Comparison of ENCODE assay signal across 8 cellular contexts in genomic region chr16:87017388-87018012, GRCh38.
DNase-seq lines count a peak whose midpoint lies in the region; ATAC-seq and TF ChIP-seq lines count a peak whose summit lies in the region.

No MANE protein-coding gene starts in this region.

- no peaks in the 10 kb centered on the region for H3K9me3 Mint-ChIP-seq in stimulated activated naive CD8-positive, alpha-beta T cell treated with anti-CD3 and anti-CD28 coated beads, Interleukin-15, amount 100 ng/mL, for 72 hours

- DNase-seq in DMS153 (lab: John Stamatoyannopoulos, UW) (peak; percentile 11), DMS153 treated with DMSO at 0.1 percent for 48 hours (lab: John Stamatoyannopoulos, UW; ENCODE audit: unreplicated experiment) (no peak), SIG-M5 treated with dmso at 0.1 percent for 504 hours (lab: John Stamatoyannopoulos, UW; ENCODE audit: unreplicated experiment) (peak; percentile 81), fibroblast of villous mesenchyme (ENCODE audit: low read depth) (peak; percentile 86), left ventricle myocardium inferior (no peak)
- DNase-seq in stimulated activated naive CD8-positive, alpha-beta T cell treated with anti-CD3 and anti-CD28 coated beads, Interleukin-15, amount 100 ng/mL, for 72 hours = no peak
- no peak for DNase-seq in effector memory CD4-positive, alpha-beta T cell

- H3K27me3 Mint-ChIP-seq in stimulated activated naive CD8-positive, alpha-beta T cell treated with anti-CD3 and anti-CD28 coated beads, Interleukin-15, amount 100 ng/mL, for 72 hours = peaks cover 35% of the 10 kb centered on the region

- no peaks in the 10 kb centered on the region for H3K27me3 ChIP-seq in effector memory CD4-positive, alpha-beta T cell (replicated peaks; ENCODE audit: control insufficient read depth, insufficient read depth, low read length, poor library complexity, severe bottlenecking)
- peaks cover 6% of the 10 kb centered on the region for H3K27me3 ChIP-seq in left ventricle myocardium inferior (ENCODE audit: low read depth)

- intact Hi-C loops in left ventricle myocardium inferior (cut with micrococcal nuclease) = no loop called here

- H3K27ac ChIP-seq in effector memory CD4-positive, alpha-beta T cell (ENCODE audit: insufficient read depth, low read length, poor library complexity, severe bottlenecking) = no peak overlapping the region
- H3K27ac ChIP-seq in left ventricle myocardium inferior (replicated peaks) = no peak overlapping the region

- no peak overlapping the region for H3K4me3 Mint-ChIP-seq in stimulated activated naive CD8-positive, alpha-beta T cell treated with anti-CD3 and anti-CD28 coated beads, Interleukin-15, amount 100 ng/mL, for 72 hours

- no peak overlapping the region for H3K4me3 ChIP-seq in fibroblast of villous mesenchyme (ENCODE audit: low read depth, low read length)
- no peak overlapping the region for H3K4me3 ChIP-seq in effector memory CD4-positive, alpha-beta T cell (ENCODE audit: insufficient read depth, low read depth, low read length, poor library complexity, severe bottlenecking)
- H3K4me3 ChIP-seq in left ventricle myocardium inferior = no peak overlapping the region

- no peaks in the 10 kb centered on the region for H3K36me3 ChIP-seq in effector memory CD4-positive, alpha-beta T cell (ENCODE audit: control insufficient read depth, insufficient read depth, low read length)
- H3K36me3 ChIP-seq in left ventricle myocardium inferior = no peaks in the 10 kb centered on the region

- peak overlapping the region in 1 of 2 donors; percentile 27 for H3K27ac Mint-ChIP-seq in stimulated activated naive CD8-positive, alpha-beta T cell treated with anti-CD3 and anti-CD28 coated beads, Interleukin-15, amount 100 ng/mL, for 72 hours

- peak; percentile 41 for TF ChIP-seq CTCF in fibroblast of villous mesenchyme (IDR thresholded peaks at IDR 0.05; ENCODE audit: insufficient read depth, low read depth, low read length)
- no peak for TF ChIP-seq CTCF in left ventricle myocardium inferior (IDR thresholded peaks at IDR 0.05; ENCODE audit: borderline replicate concordance)

- H3K9me3 ChIP-seq in effector memory CD4-positive, alpha-beta T cell (ENCODE audit: control insufficient read depth, low read length) = no peaks in the 10 kb centered on the region
- H3K9me3 ChIP-seq in left ventricle myocardium inferior (replicated peaks) = no peaks in the 10 kb centered on the region

- no peaks in the 10 kb centered on the region for H3K4me1 ChIP-seq in effector memory CD4-positive, alpha-beta T cell (ENCODE audit: control insufficient read depth, insufficient read depth, low read length, poor library complexity, severe bottlenecking)
- no peaks in the 10 kb centered on the region for H3K4me1 ChIP-seq in left ventricle myocardium inferior

- peaks cover 5% of the 10 kb centered on the region for H3K4me1 Mint-ChIP-seq in stimulated activated naive CD8-positive, alpha-beta T cell treated with anti-CD3 and anti-CD28 coated beads, Interleukin-15, amount 100 ng/mL, for 72 hours

- ATAC-seq in stimulated activated naive CD8-positive, alpha-beta T cell treated with anti-CD3 and anti-CD28 coated beads, Interleukin-15, amount 100 ng/mL, for 72 hours = peak; percentile 56
- no peak for ATAC-seq in GM19023 (IDR thresholded peaks at IDR 0.05; ENCODE audit: unreplicated experiment)

Comparison
In these comparisons a context has a peak if more than half of its experiments do, and no peak if none do; other contexts are left out.
1. DNase-seq: peak in DMS153 (single experiment), SIG-M5 treated with dmso at 0.1 percent for 504 hours (single experiment) and fibroblast of villous mesenchyme (single experiment); none in DMS153 treated with DMSO at 0.1 percent for 48 hours (single experiment), stimulated activated naive CD8-positive, alpha-beta T cell treated with anti-CD3 and anti-CD28 coated beads, Interleukin-15, amount 100 ng/mL, for 72 hours (0 of 2), effector memory CD4-positive, alpha-beta T cell (0 of 3) and left ventricle myocardium inferior (single experiment).